Comparison of ENCODE assay signal across 1 cellular context in the genomic region with DNA sequence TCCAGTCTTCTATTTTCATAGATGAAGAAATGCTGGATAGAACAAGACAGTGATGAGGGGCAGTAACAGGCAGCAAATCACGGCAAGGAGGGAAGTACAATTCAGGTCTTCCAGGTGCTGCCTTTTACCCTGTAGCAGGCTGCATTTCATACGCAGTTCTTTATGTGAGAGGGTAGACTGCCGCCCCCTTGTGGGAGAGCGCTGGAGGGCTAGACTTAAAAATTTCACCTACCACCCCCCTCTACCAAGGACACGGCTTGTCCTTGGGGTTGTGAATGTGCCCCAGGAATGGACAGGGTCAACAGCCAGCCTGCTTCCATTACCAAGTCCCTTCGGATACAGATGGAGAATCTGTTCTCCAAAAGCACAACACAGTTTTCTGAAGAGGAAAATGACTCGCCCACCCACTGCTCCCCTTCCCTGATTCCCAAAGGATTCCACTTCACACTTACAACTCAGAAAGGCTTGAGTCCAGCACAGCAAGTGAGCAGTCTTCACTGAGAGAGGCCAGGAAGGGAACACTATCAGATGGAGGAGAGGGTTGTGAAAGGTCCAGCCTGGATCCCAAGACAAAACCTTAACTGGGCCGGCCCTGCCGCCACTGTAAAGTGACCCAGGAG.
TF ChIP-seq lines count a peak whose summit lies in the region.

No MANE protein-coding gene starts in this region.

TF ChIP-seq in HepG2, 621 proteins besides CTCF, POLR2A, EP300 and RAD21 (continued from another document):
- TF ChIP-seq, protein P1, sequence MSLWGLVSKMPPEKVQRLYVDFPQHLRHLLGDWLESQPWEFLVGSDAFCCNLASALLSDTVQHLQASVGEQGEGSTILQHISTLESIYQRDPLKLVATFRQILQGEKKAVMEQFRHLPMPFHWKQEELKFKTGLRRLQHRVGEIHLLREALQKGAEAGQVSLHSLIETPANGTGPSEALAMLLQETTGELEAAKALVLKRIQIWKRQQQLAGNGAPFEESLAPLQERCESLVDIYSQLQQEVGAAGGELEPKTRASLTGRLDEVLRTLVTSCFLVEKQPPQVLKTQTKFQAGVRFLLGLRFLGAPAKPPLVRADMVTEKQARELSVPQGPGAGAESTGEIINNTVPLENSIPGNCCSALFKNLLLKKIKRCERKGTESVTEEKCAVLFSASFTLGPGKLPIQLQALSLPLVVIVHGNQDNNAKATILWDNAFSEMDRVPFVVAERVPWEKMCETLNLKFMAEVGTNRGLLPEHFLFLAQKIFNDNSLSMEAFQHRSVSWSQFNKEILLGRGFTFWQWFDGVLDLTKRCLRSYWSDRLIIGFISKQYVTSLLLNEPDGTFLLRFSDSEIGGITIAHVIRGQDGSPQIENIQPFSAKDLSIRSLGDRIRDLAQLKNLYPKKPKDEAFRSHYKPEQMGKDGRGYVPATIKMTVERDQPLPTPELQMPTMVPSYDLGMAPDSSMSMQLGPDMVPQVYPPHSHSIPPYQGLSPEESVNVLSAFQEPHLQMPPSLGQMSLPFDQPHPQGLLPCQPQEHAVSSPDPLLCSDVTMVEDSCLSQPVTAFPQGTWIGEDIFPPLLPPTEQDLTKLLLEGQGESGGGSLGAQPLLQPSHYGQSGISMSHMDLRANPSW (CRISPR knock-in tag; IDR thresholded peaks at IDR 0.05; ENCODE audit: borderline replicate concordance) = no peak
- TF ChIP-seq HNRNPUL1 (IDR thresholded peaks at IDR 0.05; ENCODE audit: low read depth, low read length) = no peak
- no peak for TF ChIP-seq DNMT1 (CRISPR knock-in tag; IDR thresholded peaks at IDR 0.05)
- TF ChIP-seq ZNF354B (CRISPR knock-in tag; IDR thresholded peaks at IDR 0.05) = no peak
- TF ChIP-seq, protein P2, sequence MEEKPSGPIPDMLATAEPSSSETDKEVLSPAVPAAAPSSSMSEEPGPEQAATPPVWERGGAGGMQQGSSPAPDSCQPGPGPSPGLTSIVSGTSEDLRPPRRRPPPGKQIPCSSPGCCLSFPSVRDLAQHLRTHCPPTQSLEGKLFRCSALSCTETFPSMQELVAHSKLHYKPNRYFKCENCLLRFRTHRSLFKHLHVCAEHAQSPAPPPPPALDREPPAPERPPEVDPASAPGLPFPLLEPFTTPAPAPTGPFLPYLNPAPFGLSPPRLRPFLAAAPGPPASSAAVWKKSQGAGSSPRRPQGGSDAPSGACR (CRISPR knock-in tag; IDR thresholded peaks at IDR 0.05) = no peak
- no peak for TF ChIP-seq ZNF790 (CRISPR knock-in tag; IDR thresholded peaks at IDR 0.05; ENCODE audit: borderline replicate concordance)
- TF ChIP-seq XRCC5 (optimal IDR thresholded peaks at IDR 0.05; ENCODE audit: low read length) = peak; percentile 52
- no peak for TF ChIP-seq SRSF9 (IDR thresholded peaks at IDR 0.05; ENCODE audit: borderline replicate concordance, insufficient read depth, low read depth, low read length, poor library complexity, severe bottlenecking)
- TF ChIP-seq SYNCRIP (IDR thresholded peaks at IDR 0.05; ENCODE audit: insufficient read depth, low read depth, low read length) = no peak
- peak; percentile 62; the same call in 1 of the 2 replicates for TF ChIP-seq SMC3 (IDR thresholded peaks at IDR 0.05; ENCODE audit: low read length)
- TF ChIP-seq AKAP8 (CRISPR knock-in tag; IDR thresholded peaks at IDR 0.05) = no peak
- TF ChIP-seq, protein P3, sequence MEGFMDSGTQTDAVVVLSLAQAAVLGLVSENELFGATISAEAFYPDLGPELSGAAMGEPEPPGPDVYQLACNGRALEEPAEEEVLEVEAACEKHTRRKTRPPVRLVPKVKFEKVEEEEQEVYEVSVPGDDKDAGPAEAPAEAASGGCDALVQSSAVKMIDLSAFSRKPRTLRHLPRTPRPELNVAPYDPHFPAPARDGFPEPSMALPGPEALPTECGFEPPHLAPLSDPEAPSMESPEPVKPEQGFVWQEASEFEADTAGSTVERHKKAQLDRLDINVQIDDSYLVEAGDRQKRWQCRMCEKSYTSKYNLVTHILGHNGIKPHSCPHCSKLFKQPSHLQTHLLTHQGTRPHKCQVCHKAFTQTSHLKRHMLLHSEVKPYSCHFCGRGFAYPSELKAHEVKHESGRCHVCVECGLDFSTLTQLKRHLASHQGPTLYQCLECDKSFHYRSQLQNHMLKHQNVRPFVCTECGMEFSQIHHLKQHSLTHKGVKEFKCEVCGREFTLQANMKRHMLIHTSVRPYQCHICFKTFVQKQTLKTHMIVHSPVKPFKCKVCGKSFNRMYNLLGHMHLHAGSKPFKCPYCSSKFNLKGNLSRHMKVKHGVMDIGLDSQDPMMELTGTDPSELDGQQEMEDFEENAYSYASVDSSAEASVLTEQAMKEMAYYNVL (CRISPR knock-in tag; IDR thresholded peaks at IDR 0.05; ENCODE audit: borderline replicate concordance) = 0 out of 2 replicates have a peak, but pooled peaks have one; percentile 32
- TF ChIP-seq, protein P4, sequence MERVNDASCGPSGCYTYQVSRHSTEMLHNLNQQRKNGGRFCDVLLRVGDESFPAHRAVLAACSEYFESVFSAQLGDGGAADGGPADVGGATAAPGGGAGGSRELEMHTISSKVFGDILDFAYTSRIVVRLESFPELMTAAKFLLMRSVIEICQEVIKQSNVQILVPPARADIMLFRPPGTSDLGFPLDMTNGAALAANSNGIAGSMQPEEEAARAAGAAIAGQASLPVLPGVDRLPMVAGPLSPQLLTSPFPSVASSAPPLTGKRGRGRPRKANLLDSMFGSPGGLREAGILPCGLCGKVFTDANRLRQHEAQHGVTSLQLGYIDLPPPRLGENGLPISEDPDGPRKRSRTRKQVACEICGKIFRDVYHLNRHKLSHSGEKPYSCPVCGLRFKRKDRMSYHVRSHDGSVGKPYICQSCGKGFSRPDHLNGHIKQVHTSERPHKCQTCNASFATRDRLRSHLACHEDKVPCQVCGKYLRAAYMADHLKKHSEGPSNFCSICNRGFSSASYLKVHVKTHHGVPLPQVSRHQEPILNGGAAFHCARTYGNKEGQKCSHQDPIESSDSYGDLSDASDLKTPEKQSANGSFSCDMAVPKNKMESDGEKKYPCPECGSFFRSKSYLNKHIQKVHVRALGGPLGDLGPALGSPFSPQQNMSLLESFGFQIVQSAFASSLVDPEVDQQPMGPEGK (CRISPR knock-in tag; IDR thresholded peaks at IDR 0.05) = 0 out of 2 replicates have a peak, but pooled peaks have one; percentile 39
- peak; percentile 52 for TF ChIP-seq STAG1 (CRISPR knock-in tag; IDR thresholded peaks at IDR 0.05)
- no peak for TF ChIP-seq ZNF296 (CRISPR knock-in tag; conservative IDR thresholded peaks at IDR 0.05)
- TF ChIP-seq HES4 (CRISPR knock-in tag; IDR thresholded peaks at IDR 0.05; ENCODE audit: borderline replicate concordance) = 0 out of 2 replicates have a peak, but pooled peaks have one; percentile 33
- TF ChIP-seq, protein P5, sequence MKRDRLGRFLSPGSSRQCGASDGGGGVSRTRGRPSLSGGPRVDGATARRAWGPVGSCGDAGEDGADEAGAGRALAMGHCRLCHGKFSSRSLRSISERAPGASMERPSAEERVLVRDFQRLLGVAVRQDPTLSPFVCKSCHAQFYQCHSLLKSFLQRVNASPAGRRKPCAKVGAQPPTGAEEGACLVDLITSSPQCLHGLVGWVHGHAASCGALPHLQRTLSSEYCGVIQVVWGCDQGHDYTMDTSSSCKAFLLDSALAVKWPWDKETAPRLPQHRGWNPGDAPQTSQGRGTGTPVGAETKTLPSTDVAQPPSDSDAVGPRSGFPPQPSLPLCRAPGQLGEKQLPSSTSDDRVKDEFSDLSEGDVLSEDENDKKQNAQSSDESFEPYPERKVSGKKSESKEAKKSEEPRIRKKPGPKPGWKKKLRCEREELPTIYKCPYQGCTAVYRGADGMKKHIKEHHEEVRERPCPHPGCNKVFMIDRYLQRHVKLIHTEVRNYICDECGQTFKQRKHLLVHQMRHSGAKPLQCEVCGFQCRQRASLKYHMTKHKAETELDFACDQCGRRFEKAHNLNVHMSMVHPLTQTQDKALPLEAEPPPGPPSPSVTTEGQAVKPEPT (CRISPR knock-in tag; IDR thresholded peaks at IDR 0.05; ENCODE audit: low read depth) = no peak
- TF ChIP-seq, protein P6, sequence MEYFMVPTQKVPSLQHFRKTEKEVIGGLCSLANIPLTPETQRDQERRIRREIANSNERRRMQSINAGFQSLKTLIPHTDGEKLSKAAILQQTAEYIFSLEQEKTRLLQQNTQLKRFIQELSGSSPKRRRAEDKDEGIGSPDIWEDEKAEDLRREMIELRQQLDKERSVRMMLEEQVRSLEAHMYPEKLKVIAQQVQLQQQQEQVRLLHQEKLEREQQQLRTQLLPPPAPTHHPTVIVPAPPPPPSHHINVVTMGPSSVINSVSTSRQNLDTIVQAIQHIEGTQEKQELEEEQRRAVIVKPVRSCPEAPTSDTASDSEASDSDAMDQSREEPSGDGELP (IDR thresholded peaks at IDR 0.05; ENCODE audit: borderline replicate concordance, low read depth) = no peak
- TF ChIP-seq, protein P7, sequence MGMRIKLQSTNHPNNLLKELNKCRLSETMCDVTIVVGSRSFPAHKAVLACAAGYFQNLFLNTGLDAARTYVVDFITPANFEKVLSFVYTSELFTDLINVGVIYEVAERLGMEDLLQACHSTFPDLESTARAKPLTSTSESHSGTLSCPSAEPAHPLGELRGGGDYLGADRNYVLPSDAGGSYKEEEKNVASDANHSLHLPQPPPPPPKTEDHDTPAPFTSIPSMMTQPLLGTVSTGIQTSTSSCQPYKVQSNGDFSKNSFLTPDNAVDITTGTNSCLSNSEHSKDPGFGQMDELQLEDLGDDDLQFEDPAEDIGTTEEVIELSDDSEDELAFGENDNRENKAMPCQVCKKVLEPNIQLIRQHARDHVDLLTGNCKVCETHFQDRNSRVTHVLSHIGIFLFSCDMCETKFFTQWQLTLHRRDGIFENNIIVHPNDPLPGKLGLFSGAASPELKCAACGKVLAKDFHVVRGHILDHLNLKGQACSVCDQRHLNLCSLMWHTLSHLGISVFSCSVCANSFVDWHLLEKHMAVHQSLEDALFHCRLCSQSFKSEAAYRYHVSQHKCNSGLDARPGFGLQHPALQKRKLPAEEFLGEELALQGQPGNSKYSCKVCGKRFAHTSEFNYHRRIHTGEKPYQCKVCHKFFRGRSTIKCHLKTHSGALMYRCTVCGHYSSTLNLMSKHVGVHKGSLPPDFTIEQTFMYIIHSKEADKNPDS (CRISPR knock-in tag; IDR thresholded peaks at IDR 0.05) = no peak
- TF ChIP-seq, protein P8, sequence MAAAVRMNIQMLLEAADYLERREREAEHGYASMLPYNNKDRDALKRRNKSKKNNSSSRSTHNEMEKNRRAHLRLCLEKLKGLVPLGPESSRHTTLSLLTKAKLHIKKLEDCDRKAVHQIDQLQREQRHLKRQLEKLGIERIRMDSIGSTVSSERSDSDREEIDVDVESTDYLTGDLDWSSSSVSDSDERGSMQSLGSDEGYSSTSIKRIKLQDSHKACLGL (CRISPR knock-in tag; IDR thresholded peaks at IDR 0.05) = no peak
- TF ChIP-seq HOXA7 (CRISPR knock-in tag; IDR thresholded peaks at IDR 0.05) = no peak
- TF ChIP-seq TBL1XR1 (IDR thresholded peaks at IDR 0.05; ENCODE audit: borderline replicate concordance, low read length, partially characterized antibody) = no peak
- no peak for TF ChIP-seq ATM (IDR thresholded peaks at IDR 0.05; ENCODE audit: borderline replicate concordance)
- TF ChIP-seq, protein P9, sequence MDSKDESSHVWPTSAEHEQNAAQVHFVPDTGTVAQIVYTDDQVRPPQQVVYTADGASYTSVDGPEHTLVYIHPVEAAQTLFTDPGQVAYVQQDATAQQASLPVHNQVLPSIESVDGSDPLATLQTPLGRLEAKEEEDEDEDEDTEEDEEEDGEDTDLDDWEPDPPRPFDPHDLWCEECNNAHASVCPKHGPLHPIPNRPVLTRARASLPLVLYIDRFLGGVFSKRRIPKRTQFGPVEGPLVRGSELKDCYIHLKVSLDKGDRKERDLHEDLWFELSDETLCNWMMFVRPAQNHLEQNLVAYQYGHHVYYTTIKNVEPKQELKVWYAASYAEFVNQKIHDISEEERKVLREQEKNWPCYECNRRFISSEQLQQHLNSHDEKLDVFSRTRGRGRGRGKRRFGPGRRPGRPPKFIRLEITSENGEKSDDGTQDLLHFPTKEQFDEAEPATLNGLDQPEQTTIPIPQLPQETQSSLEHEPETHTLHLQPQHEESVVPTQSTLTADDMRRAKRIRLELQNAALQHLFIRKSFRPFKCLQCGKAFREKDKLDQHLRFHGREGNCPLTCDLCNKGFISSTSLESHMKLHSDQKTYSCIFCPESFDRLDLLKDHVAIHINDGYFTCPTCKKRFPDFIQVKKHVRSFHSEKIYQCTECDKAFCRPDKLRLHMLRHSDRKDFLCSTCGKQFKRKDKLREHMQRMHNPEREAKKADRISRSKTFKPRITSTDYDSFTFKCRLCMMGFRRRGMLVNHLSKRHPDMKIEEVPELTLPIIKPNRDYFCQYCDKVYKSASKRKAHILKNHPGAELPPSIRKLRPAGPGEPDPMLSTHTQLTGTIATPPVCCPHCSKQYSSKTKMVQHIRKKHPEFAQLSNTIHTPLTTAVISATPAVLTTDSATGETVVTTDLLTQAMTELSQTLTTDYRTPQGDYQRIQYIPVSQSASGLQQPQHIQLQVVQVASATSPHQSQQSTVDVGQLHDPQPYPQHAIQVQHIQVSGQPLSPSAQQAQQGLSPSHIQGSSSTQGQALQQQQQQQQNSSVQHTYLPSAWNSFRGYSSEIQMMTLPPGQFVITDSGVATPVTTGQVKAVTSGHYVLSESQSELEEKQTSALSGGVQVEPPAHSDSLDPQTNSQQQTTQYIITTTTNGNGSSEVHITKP (CRISPR knock-in tag; IDR thresholded peaks at IDR 0.05; ENCODE audit: low read depth) = no peak
